In genomic region chr2:68708629-68709028, GRCh38 we compare ENCODE assay signal across 18 cellular contexts. TPM values are rescaled to one million over a fixed set of nuclear protein-coding genes. Genes with fewer than 3 reads are reported as not detected.
A peak's percentile ranks its signal among the peaks of the same experiment; 100 is the strongest.
DNase-seq lines count a peak whose midpoint lies in the region; ATAC-seq and TF ChIP-seq lines count a peak whose summit lies in the region.
"Had no signal": no experiment of that assay in that cellular context is flagged by ENCODE, and none has a peak within 500 bp of the region (broad histone marks: within the 10 kb centered on the region; RNA-seq: fewer than 3 reads in every experiment).

No MANE protein-coding gene starts in this region.

- no peak overlapping the region for H3K27ac ChIP-seq in OCI-LY7 (ENCODE audit: low read depth, low read length, poor library complexity, severe bottlenecking)
- H3K27ac ChIP-seq: 22Rv1, C4-2B, GM23248 had no signal

- H3K4me1 ChIP-seq in OCI-LY7 (ENCODE audit: insufficient read depth, low read length, poor library complexity, severe bottlenecking), result peaks cover 18% of the 10 kb centered on the region
- H3K4me1 ChIP-seq: Caco-2 had no signal

- no peak overlapping the region for H3K4me3 Mint-ChIP-seq in stimulated activated naive CD8-positive, alpha-beta T cell treated with anti-CD3 and anti-CD28 coated beads, Interleukin-15, Interleukin-2, amounts not matched to agents 100 ng/mL and 50 ng/mL, for 24 hours
- no peak overlapping the region for H3K4me3 Mint-ChIP-seq in stimulated activated memory B cell treated with anti-CD40 and anti-IgM and Interleukin-4, amounts not matched to agents 10 μg/mL and 1 μg/mL and 100 μg/mL, for 72 hours
- H3K4me3 Mint-ChIP-seq: B cell; CD4-positive, CD25-positive, alpha-beta regulatory T cell; CD8-positive, alpha-beta T cell had no signal

- no peak overlapping the region for H3K4me3 ChIP-seq in OCI-LY7 (ENCODE audit: low read depth, low read length, poor library complexity, severe bottlenecking)
- no peak overlapping the region for H3K4me3 ChIP-seq in epithelial cell of esophagus (ENCODE audit: low read length)
- H3K4me3 ChIP-seq: BLaER1, GM23248 had no signal

- H3K9me3 Mint-ChIP-seq in stimulated activated naive CD8-positive, alpha-beta T cell treated with anti-CD3 and anti-CD28 coated beads, Interleukin-15, Interleukin-2, amounts not matched to agents 100 ng/mL and 50 ng/mL, for 24 hours, result no peaks in the 10 kb centered on the region
- peaks cover 4% of the 10 kb centered on the region for H3K9me3 Mint-ChIP-seq in stimulated activated memory B cell treated with anti-CD40 and anti-IgM and Interleukin-4, amounts not matched to agents 10 μg/mL and 1 μg/mL and 100 μg/mL, for 72 hours
- H3K9me3 Mint-ChIP-seq: CD4-positive, CD25-positive, alpha-beta regulatory T cell; CD8-positive, alpha-beta T cell; H9 had no signal

- H3K9me3 ChIP-seq in OCI-LY7 (ENCODE audit: low read length), result no peaks in the 10 kb centered on the region
- H3K9me3 ChIP-seq: Caco-2 had no signal

- H3K36me3 ChIP-seq in OCI-LY7 (ENCODE audit: insufficient read depth, low read length), result no peaks in the 10 kb centered on the region
- H3K36me3 ChIP-seq: BLaER1 had no signal

- POLR2A ChIA-PET in OCI-LY7 (lab: Charles Lee), result interaction anchor here (0.6 to 3.6 kb wide), 16 partner anchors 9 to 221 kb away, joined by 3 to 15 read pairs (median 3); no protein-coding TSS in a partner anchor

- no peaks in the 10 kb centered on the region for H3K79me2 ChIP-seq in OCI-LY7 (ENCODE audit: insufficient read depth, low read depth, low read length)

- DNase-seq in stimulated activated naive CD8-positive, alpha-beta T cell treated with anti-CD3 and anti-CD28 coated beads, Interleukin-15, Interleukin-2, amounts not matched to agents 100 U/mL and 50 U/mL, for 24 hours, result no peak
- DNase-seq in OCI-LY7 (ENCODE audit: low spot score) (no peak), epithelial cell of esophagus (ENCODE audit: low read depth) (peak; percentile 22), NCI-H2081 (lab: John Stamatoyannopoulos, UW) (no peak)
- DNase-seq in stimulated activated CD4-positive, alpha-beta T cell treated with anti-CD3 and anti-CD28 coated beads, Interleukin-12 subunit alpha, Interleukin-12 subunit beta, amount 100 ng/mL, for 4 hours, result no peak
- DNase-seq: CD8-positive, alpha-beta T cell; DMS153; H9 had no signal

- H2AFZ ChIP-seq in OCI-LY7 (ENCODE audit: low read length), result 0 out of 2 replicates have a peak overlapping the region, but pooled peaks have one; percentile 85
- H2AFZ ChIP-seq: GM23248 had no signal

- peaks cover 41% of the 10 kb centered on the region for H3K4me1 Mint-ChIP-seq in stimulated activated naive CD8-positive, alpha-beta T cell treated with anti-CD3 and anti-CD28 coated beads, Interleukin-15, Interleukin-2, amounts not matched to agents 100 ng/mL and 50 ng/mL, for 24 hours (ENCODE audit: low read depth)
- peaks cover 19% of the 10 kb centered on the region for H3K4me1 Mint-ChIP-seq in stimulated activated memory B cell treated with anti-CD40 and anti-IgM and Interleukin-4, amounts not matched to agents 10 μg/mL and 1 μg/mL and 100 μg/mL, for 72 hours

- no TSS peak for BruUV-seq in OCI-LY7 (replicated peaks; lab: Mats Ljungman, UMichigan)

- peak overlapping the region; percentile 6 for H3K27ac Mint-ChIP-seq in stimulated activated naive CD8-positive, alpha-beta T cell treated with anti-CD3 and anti-CD28 coated beads, Interleukin-15, Interleukin-2, amounts not matched to agents 100 ng/mL and 50 ng/mL, for 24 hours
- H3K27ac Mint-ChIP-seq in stimulated activated memory B cell treated with anti-CD40 and anti-IgM and Interleukin-4, amounts not matched to agents 10 μg/mL and 1 μg/mL and 100 μg/mL, for 72 hours, result peak overlapping the region; percentile 65
- H3K27ac Mint-ChIP-seq: B cell; CD4-positive, CD25-positive, alpha-beta regulatory T cell; CD8-positive, alpha-beta T cell had no signal

- no peaks in the 10 kb centered on the region for H3K9me2 ChIP-seq in OCI-LY7 (ENCODE audit: insufficient read depth, low read length)

- intact Hi-C loops in OCI-LY7 (cut with micrococcal nuclease; ENCODE audit: unreplicated experiment), result loop anchor here (1.0 to 2.0 kb wide), 3 partner anchors 128 to 217 kb away; no protein-coding TSS in a partner anchor

- no peak overlapping the region for H3K4me2 ChIP-seq in OCI-LY7 (ENCODE audit: low read length)

- no peaks in the 10 kb centered on the region for H3K27me3 Mint-ChIP-seq in stimulated activated naive CD8-positive, alpha-beta T cell treated with anti-CD3 and anti-CD28 coated beads, Interleukin-15, Interleukin-2, amounts not matched to agents 100 ng/mL and 50 ng/mL, for 24 hours
- H3K27me3 Mint-ChIP-seq in stimulated activated memory B cell treated with anti-CD40 and anti-IgM and Interleukin-4, amounts not matched to agents 10 μg/mL and 1 μg/mL and 100 μg/mL, for 72 hours, result no peaks in the 10 kb centered on the region
- H3K27me3 Mint-ChIP-seq: B cell had no signal

- no peak for ATAC-seq in stimulated activated naive CD8-positive, alpha-beta T cell treated with anti-CD3 and anti-CD28 coated beads, Interleukin-15, Interleukin-2, amounts not matched to agents 100 U/mL and 50 U/mL, for 24 hours
- no peak for ATAC-seq in stimulated activated memory B cell treated with anti-CD40 and anti-IgM and Interleukin-4, amounts not matched to agents 10 μg/mL and 1 μg/mL and 100 μg/mL, for 72 hours
- ATAC-seq in HG02571 (IDR thresholded peaks at IDR 0.05; ENCODE audit: unreplicated experiment), result no peak

- CTCF ChIA-PET in OCI-LY7 (lab: Charles Lee; ENCODE audit: unreplicated experiment), result interaction anchor here (0.7 to 1.7 kb wide), 9 partner anchors 18 to 245 kb away, joined by 3 to 8 read pairs (median 4); no protein-coding TSS in a partner anchor

- no peaks in the 10 kb centered on the region for H4K20me1 ChIP-seq in OCI-LY7 (ENCODE audit: insufficient read depth, low read length)
- H4K20me1 ChIP-seq: BLaER1 had no signal

- no peak for TF ChIP-seq CTCF in OCI-LY7 (conservative IDR thresholded peaks at IDR 0.05; ENCODE audit: low read length)
- TF ChIP-seq CTCF in epithelial cell of esophagus (IDR thresholded peaks at IDR 0.05; ENCODE audit: insufficient read depth, low read depth, low read length, missing control alignments), result no peak

- no peaks in the 10 kb centered on the region for H3K36me3 Mint-ChIP-seq in stimulated activated naive CD8-positive, alpha-beta T cell treated with anti-CD3 and anti-CD28 coated beads, Interleukin-15, Interleukin-2, amounts not matched to agents 100 ng/mL and 50 ng/mL, for 24 hours (ENCODE audit: low read depth)
- H3K36me3 Mint-ChIP-seq in stimulated activated memory B cell treated with anti-CD40 and anti-IgM and Interleukin-4, amounts not matched to agents 10 μg/mL and 1 μg/mL and 100 μg/mL, for 72 hours, result no peaks in the 10 kb centered on the region
- H3K36me3 Mint-ChIP-seq: CD4-positive, CD25-positive, alpha-beta regulatory T cell; CD8-positive, alpha-beta T cell had no signal

RNA-seq across cellular contexts. Expression of gene ARHGAP25, which starts 26.0 kb away (rescaled TPM):
- 18.6 and 22.3 TPM in 2 replicates for total RNA-seq in OCI-LY7 (2014; rRNA removed; shearing (Covaris generic))
- 37.7 and 43.8 TPM in 2 replicates for total RNA-seq in OCI-LY7 (2022)
- total RNA-seq: GM23248 had no signal
